1 cellular context compared by ENCODE assay signal in the genomic region with DNA sequence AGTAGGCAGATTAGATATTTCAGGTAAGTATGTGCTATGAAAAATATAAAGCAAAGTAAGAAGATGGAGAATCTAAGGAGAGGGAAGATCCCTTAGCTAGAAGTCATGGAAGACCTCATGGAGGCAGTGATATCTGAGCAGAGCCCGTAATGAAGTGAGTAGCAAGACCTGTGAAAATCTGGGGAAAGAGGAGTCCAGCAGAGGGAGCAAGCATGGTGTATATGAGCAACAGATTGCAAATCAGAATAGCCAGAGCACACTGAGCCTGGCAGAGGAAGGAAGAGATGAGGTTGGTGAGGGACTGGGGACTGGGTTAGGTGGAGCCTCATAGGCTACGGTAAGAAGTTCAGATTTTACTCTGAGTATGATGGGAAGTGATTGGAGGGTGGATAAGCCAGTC.
TF ChIP-seq lines count a peak whose summit lies in the region.

No MANE protein-coding gene starts in this region.

TF ChIP-seq in WTC11, 78 proteins besides CTCF, POLR2A, EP300 and RAD21 (continued from another document):
- TF ChIP-seq, protein P1, sequence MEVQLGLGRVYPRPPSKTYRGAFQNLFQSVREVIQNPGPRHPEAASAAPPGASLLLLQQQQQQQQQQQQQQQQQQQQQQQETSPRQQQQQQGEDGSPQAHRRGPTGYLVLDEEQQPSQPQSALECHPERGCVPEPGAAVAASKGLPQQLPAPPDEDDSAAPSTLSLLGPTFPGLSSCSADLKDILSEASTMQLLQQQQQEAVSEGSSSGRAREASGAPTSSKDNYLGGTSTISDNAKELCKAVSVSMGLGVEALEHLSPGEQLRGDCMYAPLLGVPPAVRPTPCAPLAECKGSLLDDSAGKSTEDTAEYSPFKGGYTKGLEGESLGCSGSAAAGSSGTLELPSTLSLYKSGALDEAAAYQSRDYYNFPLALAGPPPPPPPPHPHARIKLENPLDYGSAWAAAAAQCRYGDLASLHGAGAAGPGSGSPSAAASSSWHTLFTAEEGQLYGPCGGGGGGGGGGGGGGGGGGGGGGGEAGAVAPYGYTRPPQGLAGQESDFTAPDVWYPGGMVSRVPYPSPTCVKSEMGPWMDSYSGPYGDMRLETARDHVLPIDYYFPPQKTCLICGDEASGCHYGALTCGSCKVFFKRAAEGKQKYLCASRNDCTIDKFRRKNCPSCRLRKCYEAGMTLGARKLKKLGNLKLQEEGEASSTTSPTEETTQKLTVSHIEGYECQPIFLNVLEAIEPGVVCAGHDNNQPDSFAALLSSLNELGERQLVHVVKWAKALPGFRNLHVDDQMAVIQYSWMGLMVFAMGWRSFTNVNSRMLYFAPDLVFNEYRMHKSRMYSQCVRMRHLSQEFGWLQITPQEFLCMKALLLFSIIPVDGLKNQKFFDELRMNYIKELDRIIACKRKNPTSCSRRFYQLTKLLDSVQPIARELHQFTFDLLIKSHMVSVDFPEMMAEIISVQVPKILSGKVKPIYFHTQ (CRISPR knock-in tag; IDR thresholded peaks at IDR 0.05): no peak
- no peak for TF ChIP-seq ATF1 (CRISPR knock-in tag; IDR thresholded peaks at IDR 0.05)
- TF ChIP-seq GTF2I (CRISPR knock-in tag; conservative IDR thresholded peaks at IDR 0.05): no peak
- TF ChIP-seq, protein P2, sequence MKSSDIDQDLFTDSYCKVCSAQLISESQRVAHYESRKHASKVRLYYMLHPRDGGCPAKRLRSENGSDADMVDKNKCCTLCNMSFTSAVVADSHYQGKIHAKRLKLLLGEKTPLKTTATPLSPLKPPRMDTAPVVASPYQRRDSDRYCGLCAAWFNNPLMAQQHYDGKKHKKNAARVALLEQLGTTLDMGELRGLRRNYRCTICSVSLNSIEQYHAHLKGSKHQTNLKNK (CRISPR knock-in tag; IDR thresholded peaks at IDR 0.05): no peak
- no peak for TF ChIP-seq ELF4 (CRISPR knock-in tag; IDR thresholded peaks at IDR 0.05; ENCODE audit: low read depth)
- TF ChIP-seq E2F1 (CRISPR knock-in tag; IDR thresholded peaks at IDR 0.05): no peak
- TF ChIP-seq NR1H2 (CRISPR knock-in tag; IDR thresholded peaks at IDR 0.05): no peak
- TF ChIP-seq ATF6 (CRISPR knock-in tag; IDR thresholded peaks at IDR 0.05): no peak
